ENCODE assay signal across 1 cellular context in genomic region chr1:32703479-32704291, GRCh38.
TF ChIP-seq lines count a peak whose summit lies in the region.

No MANE protein-coding gene starts in this region.

TF ChIP-seq in HEK293, 187 proteins besides CTCF, POLR2A, EP300 and RAD21 (continued from another document):
- TF ChIP-seq, protein P1, sequence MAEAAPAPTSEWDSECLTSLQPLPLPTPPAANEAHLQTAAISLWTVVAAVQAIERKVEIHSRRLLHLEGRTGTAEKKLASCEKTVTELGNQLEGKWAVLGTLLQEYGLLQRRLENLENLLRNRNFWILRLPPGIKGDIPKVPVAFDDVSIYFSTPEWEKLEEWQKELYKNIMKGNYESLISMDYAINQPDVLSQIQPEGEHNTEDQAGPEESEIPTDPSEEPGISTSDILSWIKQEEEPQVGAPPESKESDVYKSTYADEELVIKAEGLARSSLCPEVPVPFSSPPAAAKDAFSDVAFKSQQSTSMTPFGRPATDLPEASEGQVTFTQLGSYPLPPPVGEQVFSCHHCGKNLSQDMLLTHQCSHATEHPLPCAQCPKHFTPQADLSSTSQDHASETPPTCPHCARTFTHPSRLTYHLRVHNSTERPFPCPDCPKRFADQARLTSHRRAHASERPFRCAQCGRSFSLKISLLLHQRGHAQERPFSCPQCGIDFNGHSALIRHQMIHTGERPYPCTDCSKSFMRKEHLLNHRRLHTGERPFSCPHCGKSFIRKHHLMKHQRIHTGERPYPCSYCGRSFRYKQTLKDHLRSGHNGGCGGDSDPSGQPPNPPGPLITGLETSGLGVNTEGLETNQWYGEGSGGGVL (tag by site-specific recombination; IDR thresholded peaks at IDR 0.05), result peak; percentile 78
- TF ChIP-seq ZNF600 (tag by site-specific recombination; IDR thresholded peaks at IDR 0.05) (0 out of 2 replicates have a peak, but pooled peaks have one; percentile 28), ZFP69B (tag by site-specific recombination; IDR thresholded peaks at IDR 0.05) (no peak), ZNF324 (tag by site-specific recombination; IDR thresholded peaks at IDR 0.05) (no peak), GLIS2 (tag by site-specific recombination; IDR thresholded peaks at IDR 0.05) (peak; percentile 44), EGR2 (tag by site-specific recombination; IDR thresholded peaks at IDR 0.05; ENCODE audit: low read depth) (peak; percentile 11)
